Comparison of ENCODE assay signal across 15 cellular contexts in genomic region chr2:186771850-186772463, GRCh38.
DNase-seq lines count a peak whose midpoint lies in the region; ATAC-seq and TF ChIP-seq lines count a peak whose summit lies in the region.
"Had no signal": no experiment of that assay in that cellular context is flagged by ENCODE, and none has a peak within 500 bp of the region (broad histone marks: within the 10 kb centered on the region; RNA-seq: fewer than 3 reads in every experiment).

No MANE protein-coding gene starts in this region.

- peaks cover 6% of the 10 kb centered on the region for H3K4me1 Mint-ChIP-seq in endodermal cell
- H3K4me1 Mint-ChIP-seq in stimulated activated effector memory CD8-positive, alpha-beta T cell treated with anti-CD3 and anti-CD28 coated beads, Interleukin-12 subunit alpha, Interleukin-12 subunit beta, amount 100 ng/mL, for 72 hours = no peaks in the 10 kb centered on the region
- H3K4me1 Mint-ChIP-seq in activated T-cell treated with anti-CD3 and anti-CD28 coated beads, Interleukin-2, amount 50 U/mL, for 24 hours (ENCODE audit: low read depth) = no peaks in the 10 kb centered on the region

- H3K27me3 Mint-ChIP-seq in endodermal cell (ENCODE audit: insufficient read depth) = no peaks in the 10 kb centered on the region
- H3K27me3 Mint-ChIP-seq in activated T-cell treated with anti-CD3 and anti-CD28 coated beads, Interleukin-2, amount 50 U/mL, for 24 hours = peaks cover 6% of the 10 kb centered on the region

- H3K4me3 ChIP-seq in endodermal cell (ENCODE audit: low read length) = no peak overlapping the region
- H3K4me3 ChIP-seq in aorta (ENCODE audit: low read length in 2 of 2) = no peak overlapping the region
- H3K4me3 ChIP-seq: left lung, thyroid gland had no signal

- peak; percentile 28 for ATAC-seq in stimulated activated effector memory CD8-positive, alpha-beta T cell treated with anti-CD3 and anti-CD28 coated beads, Interleukin-12 subunit alpha, Interleukin-12 subunit beta, amount 100 ng/mL, for 72 hours
- ATAC-seq in aorta (ENCODE audit: low FRiP score) = no peak
- ATAC-seq: left lung had no signal

- no peaks in the 10 kb centered on the region for H3K27me3 ChIP-seq in endodermal cell (ENCODE audit: control insufficient read depth, insufficient read depth, low read length, poor library complexity, severe bottlenecking)
- H3K27me3 ChIP-seq in aorta (ENCODE audit: control insufficient read depth in 1 of 2, insufficient read depth in 2 of 2, low read length in 1 of 2) = no peaks in the 10 kb centered on the region
- H3K27me3 ChIP-seq: left lung, thyroid gland had no signal

- H3K4me1 ChIP-seq in endodermal cell (ENCODE audit: control insufficient read depth, insufficient read depth, low read length) (no peaks in the 10 kb centered on the region), aorta (ENCODE audit: control insufficient read depth in 1 of 2, insufficient read depth in 2 of 2, low read length in 2 of 2) (no peaks in the 10 kb centered on the region)
- H3K4me1 ChIP-seq: left lung, thyroid gland had no signal

- TF ChIP-seq CTCF in endodermal cell (conservative IDR thresholded peaks at IDR 0.05) = no peak

- peak; percentile 49 to 84 for DNase-seq in NCI-H2081 (lab: John Stamatoyannopoulos, UW)
- no peak for DNase-seq in NCI-H2081 treated with DMSO at 0.1 percent for 48 hours (lab: John Stamatoyannopoulos, UW)
- peak; percentile 42 for DNase-seq in NCI-H226
- peak; percentile 67 for DNase-seq in endodermal cell
- DNase-seq in stimulated activated effector memory CD8-positive, alpha-beta T cell treated with anti-CD3 and anti-CD28 coated beads, Interleukin-12 subunit alpha, Interleukin-12 subunit beta, amount 100 ng/mL, for 72 hours (ENCODE audit: low spot score in 2 of 2) = no peak
- no peak for DNase-seq in NCI-H187 (lab: John Stamatoyannopoulos, UW)
- no peak for DNase-seq in aorta
- DNase-seq in activated T-cell treated with anti-CD3 and anti-CD28 coated beads, Interleukin-2, amount 50 U/mL, for 24 hours = no peak
- DNase-seq: activated CD4-positive, alpha-beta T cell treated with anti-CD3 and anti-CD28 coated beads for 4 hours; GOT3; left lung; NCI-H187 treated with DMSO at 0.1 percent for 48 hours; T-helper 1 cell; thyroid gland had no signal

- H3K27ac ChIP-seq in endodermal cell (ENCODE audit: low read depth, low read length) (no peak overlapping the region), aorta (ENCODE audit: low read depth in 1 of 2, low read length in 2 of 2) (no peak overlapping the region)
- H3K27ac ChIP-seq: left lung, thyroid gland had no signal

- H3K36me3 ChIP-seq in endodermal cell (ENCODE audit: control insufficient read depth, insufficient read depth, low read length) (no peaks in the 10 kb centered on the region), aorta (ENCODE audit: control insufficient read depth in 1 of 2, insufficient read depth in 2 of 2, low read length in 1 of 2) (no peaks in the 10 kb centered on the region)
- H3K36me3 ChIP-seq: left lung, thyroid gland had no signal

- intact Hi-C loops in aorta (cut with DNase I) = no loop called here

- 89% methylated on average over 1 of the region's 1 CpG; no CpG with 5 or more reads in 1 of the 2 experiments for WGBS in endodermal cell (ENCODE audit: insufficient coverage in 1 of 2, insufficient read length in 1 of 2), 2 experiments
- WGBS in aorta, 2 donors = 95 to 100% methylated on average over 1 of the region's 1 CpG

- H3K9ac ChIP-seq in endodermal cell (ENCODE audit: extremely low read depth, low read length, poor library complexity, severe bottlenecking) = no peak overlapping the region

- H3K27ac Mint-ChIP-seq in endodermal cell = peak overlapping the region; percentile 84
- no peak overlapping the region for H3K27ac Mint-ChIP-seq in stimulated activated effector memory CD8-positive, alpha-beta T cell treated with anti-CD3 and anti-CD28 coated beads, Interleukin-12 subunit alpha, Interleukin-12 subunit beta, amount 100 ng/mL, for 72 hours
- no peak overlapping the region for H3K27ac Mint-ChIP-seq in activated T-cell treated with anti-CD3 and anti-CD28 coated beads, Interleukin-2, amount 50 U/mL, for 24 hours
- H3K27ac Mint-ChIP-seq: activated T-helper 1 cell treated with anti-CD3 and anti-CD28 coated beads, Interleukin-12 subunit alpha, Interleukin-12 subunit beta, Interleukin-2, Interleukin-4 antibody, amounts not matched to agents 30 ng/mL and 10 ng/mL and 1 ng/mL, durations not matched to agents 14 hours and 24 hours and 36 hours had no signal

- H3K9me3 ChIP-seq in endodermal cell (ENCODE audit: control insufficient read depth, low read length) = peaks cover 30% of the 10 kb centered on the region
- H3K9me3 ChIP-seq in aorta (ENCODE audit: control insufficient read depth, low read length) = peaks cover 6% of the 10 kb centered on the region
- H3K9me3 ChIP-seq: thyroid gland had no signal

- no peak overlapping the region for H3K4me3 Mint-ChIP-seq in endodermal cell
- no peak overlapping the region for H3K4me3 Mint-ChIP-seq in stimulated activated effector memory CD8-positive, alpha-beta T cell treated with anti-CD3 and anti-CD28 coated beads, Interleukin-12 subunit alpha, Interleukin-12 subunit beta, amount 100 ng/mL, for 72 hours
- H3K4me3 Mint-ChIP-seq in activated T-cell treated with anti-CD3 and anti-CD28 coated beads, Interleukin-2, amount 50 U/mL, for 24 hours = no peak overlapping the region
- H3K4me3 Mint-ChIP-seq: activated T-helper 1 cell treated with anti-CD3 and anti-CD28 coated beads, Interleukin-12 subunit alpha, Interleukin-12 subunit beta, Interleukin-2, Interleukin-4 antibody, amounts not matched to agents 30 ng/mL and 10 ng/mL and 1 ng/mL, durations not matched to agents 14 hours and 24 hours and 36 hours had no signal

- peaks cover 30% of the 10 kb centered on the region for H3K9me3 Mint-ChIP-seq in endodermal cell
- H3K9me3 Mint-ChIP-seq in stimulated activated effector memory CD8-positive, alpha-beta T cell treated with anti-CD3 and anti-CD28 coated beads, Interleukin-12 subunit alpha, Interleukin-12 subunit beta, amount 100 ng/mL, for 72 hours = peaks cover 9% of the 10 kb centered on the region
- H3K9me3 Mint-ChIP-seq in activated T-cell treated with anti-CD3 and anti-CD28 coated beads, Interleukin-2, amount 50 U/mL, for 24 hours = peaks cover 8% of the 10 kb centered on the region

- no peaks in the 10 kb centered on the region for H3K36me3 Mint-ChIP-seq in endodermal cell (ENCODE audit: low read depth)
- H3K36me3 Mint-ChIP-seq in stimulated activated effector memory CD8-positive, alpha-beta T cell treated with anti-CD3 and anti-CD28 coated beads, Interleukin-12 subunit alpha, Interleukin-12 subunit beta, amount 100 ng/mL, for 72 hours = no peaks in the 10 kb centered on the region
- no peaks in the 10 kb centered on the region for H3K36me3 Mint-ChIP-seq in activated T-cell treated with anti-CD3 and anti-CD28 coated beads, Interleukin-2, amount 50 U/mL, for 24 hours (ENCODE audit: low read depth)

Comparison
In these comparisons a context has a peak if more than half of its experiments do, and no peak if none do; other contexts are left out.
1. DNase-seq: peak in NCI-H2081 (2 of 2), NCI-H226 (single experiment) and endodermal cell (single experiment); none in NCI-H2081 treated with DMSO at 0.1 percent for 48 hours (single experiment), stimulated activated effector memory CD8-positive, alpha-beta T cell treated with anti-CD3 and anti-CD28 coated beads, Interleukin-12 subunit alpha, Interleukin-12 subunit beta, amount 100 ng/mL, for 72 hours (0 of 2), NCI-H187 (0 of 2), aorta (0 of 2) and activated T-cell treated with anti-CD3 and anti-CD28 coated beads, Interleukin-2, amount 50 U/mL, for 24 hours (single experiment).